Comparison of ENCODE assay signal across 8 cellular contexts in genomic region chrX:153662266-153662665, GRCh38. TPM values are rescaled to one million over a fixed set of nuclear protein-coding genes. Genes with fewer than 3 reads are reported as not detected.
A peak's percentile ranks its signal among the peaks of the same experiment; 100 is the strongest.
DNase-seq lines count a peak whose midpoint lies in the region; ATAC-seq and TF ChIP-seq lines count a peak whose summit lies in the region.

No MANE protein-coding gene starts in this region.

- no peak overlapping the region for H3K27ac Mint-ChIP-seq in CD4-positive, alpha-beta T cell
- H3K27ac Mint-ChIP-seq in immature natural killer cell = no peak overlapping the region

- intact Hi-C loops in CD4-positive, alpha-beta T cell (cut with DNase I, micrococcal nuclease) = loop anchor here (1.0 to 5.0 kb wide), 3 partner anchors 51 to 720 kb away; no protein-coding TSS in a partner anchor

- peaks cover 5% of the 10 kb centered on the region for H3K4me1 Mint-ChIP-seq in CD4-positive, alpha-beta T cell (ENCODE audit: low read depth)
- H3K4me1 Mint-ChIP-seq in immature natural killer cell = no peaks in the 10 kb centered on the region

- H3K9me3 Mint-ChIP-seq in CD4-positive, alpha-beta T cell = no peaks in the 10 kb centered on the region
- H3K9me3 Mint-ChIP-seq in immature natural killer cell = no peaks in the 10 kb centered on the region

- H3K27ac ChIP-seq in CD4-positive, alpha-beta T cell (ENCODE audit: low read depth, low read length) = no peak overlapping the region

- H3K36me3 Mint-ChIP-seq in CD4-positive, alpha-beta T cell (ENCODE audit: low read depth) = no peaks in the 10 kb centered on the region
- no peaks in the 10 kb centered on the region for H3K36me3 Mint-ChIP-seq in immature natural killer cell

- CTCF ChIA-PET in CD4-positive, alpha-beta T cell (lab: Charles Lee) = interaction anchor here (0.6 to 1.7 kb wide), 7 partner anchors 8 to 721 kb away, joined by 3 to 6 read pairs (median 4); no protein-coding TSS in a partner anchor

- H3K4me3 Mint-ChIP-seq in CD4-positive, alpha-beta T cell = no peak overlapping the region
- peak overlapping the region in 3 of 5 donors; percentile 42 to 61 (median 51) for H3K4me3 Mint-ChIP-seq in immature natural killer cell

- POLR2A ChIA-PET in CD4-positive, alpha-beta T cell (lab: Charles Lee) = interaction anchor here (1.2 to 1.6 kb wide), 2 partner anchors 52 to 108 kb away, joined by 3 to 7 read pairs; no protein-coding TSS in a partner anchor

- H3K27me3 Mint-ChIP-seq in CD4-positive, alpha-beta T cell = peaks cover 15% of the 10 kb centered on the region
- peaks cover 7 to 23% (median 13%) of the 10 kb centered on the region in 3 donors for H3K27me3 Mint-ChIP-seq in immature natural killer cell (ENCODE audit: low read depth in 3 of 3)

- H3K27me3 ChIP-seq in CD4-positive, alpha-beta T cell (ENCODE audit: control insufficient read depth, insufficient read depth, low read length) = no peaks in the 10 kb centered on the region

- ATAC-seq in CD4-positive, alpha-beta T cell (ENCODE audit: poor library complexity) = no peak
- ATAC-seq in GM21360 (IDR thresholded peaks at IDR 0.05; ENCODE audit: unreplicated experiment) (no peak), GM19467 (IDR thresholded peaks at IDR 0.05; ENCODE audit: unreplicated experiment) (no peak), HG02610 (IDR thresholded peaks at IDR 0.05; ENCODE audit: unreplicated experiment) (no peak)

- no peaks in the 10 kb centered on the region for H3K9me3 ChIP-seq in CD4-positive, alpha-beta T cell (ENCODE audit: control insufficient read depth, low read length)

- TF ChIP-seq CTCF in CD4-positive, alpha-beta T cell (IDR thresholded peaks at IDR 0.05) = peak; percentile 51

- peak; percentile 30 to 67 (median 50) for DNase-seq in CD4-positive, alpha-beta T cell
- DNase-seq in NCI-H460 (ENCODE audit: extremely low read depth, low read depth) (peak; percentile 61), immature natural killer cell (peak; percentile 30 to 55 (median 40))
- DNase-seq in activated effector memory CD4-positive, alpha-beta T cell treated with anti-CD3 and anti-CD28 coated beads, Interleukin-2, amount 50 U/mL, for 16 hours = peak; percentile 85
- DNase-seq in stimulated activated CD4-positive, alpha-beta T cell treated with anti-CD3 and anti-CD28 coated beads, Interleukin-4, amount 100 ng/mL, for 1 hour = peak; percentile 69

RNA-seq across cellular contexts. Expression of gene PNCK, which starts 11.3 kb away (rescaled TPM):
- 1 to 10 TPM in 1 of 2 experiments, under 1 TPM in 1; 0.70 to 1.0 TPM for total RNA-seq in CD4-positive, alpha-beta T cell
- total RNA-seq in NCI-H460 (2014; rRNA removed; shearing (Covaris generic)) = 0.42 and 0.69 TPM in 2 replicates
- not detected in 2 replicates for polyA plus RNA-seq in NCI-H460 (2014; cell fraction: nucleus; rRNA removed)
- not detected for polyA plus RNA-seq in immature natural killer cell

RNA-seq across cellular contexts. Expression of gene DUSP9, which starts 15.3 kb away (rescaled TPM):
- not detected for total RNA-seq in CD4-positive, alpha-beta T cell
- 1.8 and 2.2 TPM in 2 replicates for total RNA-seq in NCI-H460 (2014; rRNA removed; shearing (Covaris generic))
- polyA plus RNA-seq in NCI-H460 (2014; cell fraction: nucleus; rRNA removed) = 14.5 and 17.2 TPM in 2 replicates
- polyA plus RNA-seq in immature natural killer cell = not detected

RNA-seq across cellular contexts. Expression of gene SLC6A8, which starts 25.5 kb away (rescaled TPM):
- total RNA-seq in CD4-positive, alpha-beta T cell = under 1 TPM; 0.42 to 0.71 TPM
- 42.0 and 45.6 TPM in 2 replicates for total RNA-seq in NCI-H460 (2014; rRNA removed; shearing (Covaris generic))
- 78.0 and 79.4 TPM in 2 replicates for polyA plus RNA-seq in NCI-H460 (2014; cell fraction: nucleus; rRNA removed)
- under 1 TPM in 2 of 3 donors, not detected in 1; 0.07 to 0.09 TPM for polyA plus RNA-seq in immature natural killer cell

Comparison
In these comparisons a context has a peak if more than half of its experiments do, and no peak if none do; other contexts are left out.
1. RNA of gene SLC6A8, which starts 25.5 kb away (total RNA-seq): 42.0 to 45.6 TPM in NCI-H460; 0.42 to 0.71 TPM in CD4-positive, alpha-beta T cell; every median in the first group is over 10 times any median in the second.
2. Peak in every context shown above with its lines, with median percentiles within 50 percentile points of each other: DNase-seq.